8 cellular contexts compared by ENCODE assay signal in genomic region chr5:159341914-159342313, GRCh38. TPM values are rescaled to one million over a fixed set of nuclear protein-coding genes. Genes with fewer than 3 reads are reported as not detected.
DNase-seq lines count a peak whose midpoint lies in the region; ATAC-seq lines count a peak whose summit lies in the region.

No MANE protein-coding gene starts in this region.

- no peak overlapping the region for H3K4me2 ChIP-seq in trophoblast cell (ENCODE audit: low read length)

- H3K79me2 ChIP-seq in trophoblast cell (ENCODE audit: control insufficient read depth, insufficient read depth, low read length, poor library complexity): no peaks in the 10 kb centered on the region

- no peaks in the 10 kb centered on the region for H3K79me1 ChIP-seq in trophoblast cell (ENCODE audit: low read length)

- no peak overlapping the region for H3K23ac ChIP-seq in trophoblast cell (ENCODE audit: low read length)

- no peak overlapping the region for H3K14ac ChIP-seq in trophoblast cell (ENCODE audit: low read length)

- H3K4me1 ChIP-seq in trophoblast cell (ENCODE audit: control insufficient read depth in 1 of 2, insufficient read depth in 2 of 2, low read length in 2 of 2): peaks cover 2% of the 10 kb centered on the region in 2 experiments

- H4K91ac ChIP-seq in trophoblast cell (ENCODE audit: low read depth, low read length): no peak overlapping the region

- H2AFZ ChIP-seq in trophoblast cell (ENCODE audit: insufficient read depth, low read length, poor library complexity): no peak overlapping the region

- no peak overlapping the region for H2BK12ac ChIP-seq in trophoblast cell (ENCODE audit: low read length)

- H3K27ac ChIP-seq in epithelial cell of prostate: peak overlapping the region; percentile 76
- H3K27ac ChIP-seq in trophoblast cell (ENCODE audit: low read depth, low read length): no peak overlapping the region

- no peak overlapping the region for H2BK120ac ChIP-seq in trophoblast cell (ENCODE audit: insufficient read depth, low read length, poor library complexity)

- WGBS in trophoblast cell (ENCODE audit: extremely low coverage, insufficient coverage, insufficient read length): no CpG with 5 or more reads among the region's 4 CpGs

- H3K18ac ChIP-seq in trophoblast cell (ENCODE audit: low read length): no peak overlapping the region

- peaks cover 7% of the 10 kb centered on the region for H3K9me3 ChIP-seq in trophoblast cell (ENCODE audit: insufficient read depth, low read depth, low read length)

- H4K8ac ChIP-seq in trophoblast cell (ENCODE audit: low read depth, low read length): no peak overlapping the region

- H3K4me3 ChIP-seq in trophoblast cell (ENCODE audit: low read depth, low read length): no peak overlapping the region

- H3K9ac ChIP-seq in trophoblast cell (ENCODE audit: low read length): no peak overlapping the region

- no peak overlapping the region for H2AK5ac ChIP-seq in trophoblast cell (ENCODE audit: low read length)

- DNase-seq in CMK (ENCODE audit: low read depth) (peak; percentile 88), Kasumi-1 (lab: John Stamatoyannopoulos, UW) (peak; percentile 87), epithelial cell of prostate (ENCODE audit: low read depth, low spot score) (peak; percentile 78), trophoblast cell (peak; percentile 66 to 92), iPS-NIHi7 (ENCODE audit: extremely low spot score) (no peak)
- DNase-seq in activated CD4-positive, alpha-beta T cell treated with anti-CD3 and anti-CD28 coated beads for 1 hour: peak; percentile 34

- ATAC-seq in HG02763 (IDR thresholded peaks at IDR 0.05; ENCODE audit: unreplicated experiment) (no peak), GM18498 (IDR thresholded peaks at IDR 0.05; ENCODE audit: unreplicated experiment) (no peak)

- H3K27me3 ChIP-seq in trophoblast cell (ENCODE audit: insufficient read depth, low read length): no peaks in the 10 kb centered on the region

- H3K36me3 ChIP-seq in trophoblast cell (ENCODE audit: control insufficient read depth in 1 of 2, insufficient read depth in 2 of 2, low read length in 2 of 2): no peaks in the 10 kb centered on the region

- no peak overlapping the region for H2BK5ac ChIP-seq in trophoblast cell (ENCODE audit: low read depth, low read length, poor library complexity)

- H4K12ac ChIP-seq in trophoblast cell (ENCODE audit: low read depth, low read length): no peak overlapping the region

- no peak overlapping the region for H3K4ac ChIP-seq in trophoblast cell (ENCODE audit: low read depth, low read length)

RNA-seq across cellular contexts. Expression of gene IL12B, which starts 11.6 kb away (rescaled TPM):
- not detected in 2 replicates for polyA plus RNA-seq in trophoblast cell (2013)
